In genomic region chr20:5920581-5920980, GRCh38 we compare ENCODE assay signal across 15 cellular contexts. TPM values are rescaled to one million over a fixed set of nuclear protein-coding genes. Genes with fewer than 3 reads are reported as not detected.
DNase-seq lines count a peak whose midpoint lies in the region; ATAC-seq and TF ChIP-seq lines count a peak whose summit lies in the region.
"Had no signal": no experiment of that assay in that cellular context is flagged by ENCODE, and none has a peak within 500 bp of the region (broad histone marks: within the 10 kb centered on the region; RNA-seq: fewer than 3 reads in every experiment).

No MANE protein-coding gene starts in this region.

- no peaks in the 10 kb centered on the region for H3K9me3 Mint-ChIP-seq in stimulated activated naive CD8-positive, alpha-beta T cell treated with anti-CD3 and anti-CD28 coated beads, Interleukin-15, Interleukin-2, amounts not matched to agents 100 ng/mL and 50 ng/mL, for 24 hours
- no peaks in the 10 kb centered on the region for H3K9me3 Mint-ChIP-seq in stimulated activated naive CD8-positive, alpha-beta T cell treated with anti-CD3 and anti-CD28 coated beads, Interleukin-15, amount 100 ng/mL, for 72 hours
- H3K9me3 Mint-ChIP-seq in Caco-2 (ENCODE audit: unreplicated experiment): peaks cover 17% of the 10 kb centered on the region
- H3K9me3 Mint-ChIP-seq: HFFc6 had no signal

- peak overlapping the region; percentile 83 for H3K27ac Mint-ChIP-seq in stimulated activated naive CD8-positive, alpha-beta T cell treated with anti-CD3 and anti-CD28 coated beads, Interleukin-15, Interleukin-2, amounts not matched to agents 100 ng/mL and 50 ng/mL, for 24 hours
- H3K27ac Mint-ChIP-seq in stimulated activated naive CD8-positive, alpha-beta T cell treated with anti-CD3 and anti-CD28 coated beads, Interleukin-15, amount 100 ng/mL, for 72 hours: no peak overlapping the region
- no peak overlapping the region for H3K27ac Mint-ChIP-seq in Caco-2 (ENCODE audit: unreplicated experiment)
- H3K27ac Mint-ChIP-seq: HFFc6 had no signal

- no TSS peak for BruUV-seq in Caco-2 (replicated peaks; lab: Mats Ljungman, UMichigan)

- H3K36me3 ChIP-seq in thyroid gland (no peaks in the 10 kb centered on the region), Caco-2 (ENCODE audit: control insufficient read depth, insufficient read depth, low read length) (no peaks in the 10 kb centered on the region)
- H3K36me3 ChIP-seq: Peyer's patch had no signal

- no peaks in the 10 kb centered on the region for H3K36me3 Mint-ChIP-seq in stimulated activated naive CD8-positive, alpha-beta T cell treated with anti-CD3 and anti-CD28 coated beads, Interleukin-15, Interleukin-2, amounts not matched to agents 100 ng/mL and 50 ng/mL, for 24 hours (ENCODE audit: low read depth)
- H3K36me3 Mint-ChIP-seq in Caco-2 (ENCODE audit: insufficient read depth, unreplicated experiment): no peaks in the 10 kb centered on the region

- no peaks in the 10 kb centered on the region for H3K4me1 ChIP-seq in thyroid gland
- H3K4me1 ChIP-seq in Caco-2: 0 out of 2 replicates have a peak, but pooled peaks cover 9% of the 10 kb centered on the region
- H3K4me1 ChIP-seq: Peyer's patch had no signal

- TF ChIP-seq POLR2A in thyroid gland (IDR thresholded peaks at IDR 0.05): no peak

- no peak for TF ChIP-seq CTCF in RWPE1 (conservative IDR thresholded peaks at IDR 0.05; ENCODE audit: low read depth)
- TF ChIP-seq CTCF in thyroid gland (IDR thresholded peaks at IDR 0.05): no peak
- no peak for TF ChIP-seq CTCF in Caco-2 (IDR thresholded peaks at IDR 0.05; ENCODE audit: insufficient read depth in 1 of 2, low read depth in 1 of 2, low read length in 1 of 2, severe bottlenecking in 1 of 2, unreplicated experiment in 1 of 2)

- peaks cover 37% of the 10 kb centered on the region for H3K27me3 Mint-ChIP-seq in stimulated activated naive CD8-positive, alpha-beta T cell treated with anti-CD3 and anti-CD28 coated beads, Interleukin-15, Interleukin-2, amounts not matched to agents 100 ng/mL and 50 ng/mL, for 24 hours
- H3K27me3 Mint-ChIP-seq in stimulated activated naive CD8-positive, alpha-beta T cell treated with anti-CD3 and anti-CD28 coated beads, Interleukin-15, amount 100 ng/mL, for 72 hours: peaks cover 28% of the 10 kb centered on the region
- H3K27me3 Mint-ChIP-seq in Caco-2 (ENCODE audit: insufficient read depth, unreplicated experiment): peaks cover 13% of the 10 kb centered on the region

- WGBS in thyroid gland, 2 donors: 28 to 33% methylated on average over 1 of the region's 1 CpG

- H3K27me3 ChIP-seq in thyroid gland (no peaks in the 10 kb centered on the region), Caco-2 (replicated peaks; ENCODE audit: control insufficient read depth, insufficient read depth, low read length) (no peaks in the 10 kb centered on the region)
- H3K27me3 ChIP-seq: Peyer's patch had no signal

- no peak overlapping the region for H3K4me3 Mint-ChIP-seq in stimulated activated naive CD8-positive, alpha-beta T cell treated with anti-CD3 and anti-CD28 coated beads, Interleukin-15, Interleukin-2, amounts not matched to agents 100 ng/mL and 50 ng/mL, for 24 hours
- no peak overlapping the region for H3K4me3 Mint-ChIP-seq in stimulated activated naive CD8-positive, alpha-beta T cell treated with anti-CD3 and anti-CD28 coated beads, Interleukin-15, amount 100 ng/mL, for 72 hours
- H3K4me3 Mint-ChIP-seq in Caco-2 (ENCODE audit: unreplicated experiment): no peak overlapping the region
- H3K4me3 Mint-ChIP-seq: HFFc6 had no signal

- H3K4me3 ChIP-seq in thyroid gland (replicated peaks in 1 of 3): no peak overlapping the region
- H3K4me3 ChIP-seq in Caco-2 (ENCODE audit: low read depth, low read length): no peak overlapping the region
- H3K4me3 ChIP-seq: Peyer's patch had no signal

- intact Hi-C loops in thyroid gland (cut with DNase I): no loop called here
- intact Hi-C loops in Caco-2 (cut with micrococcal nuclease; ENCODE audit: unreplicated experiment): no loop called here

- H3K4me1 Mint-ChIP-seq in stimulated activated naive CD8-positive, alpha-beta T cell treated with anti-CD3 and anti-CD28 coated beads, Interleukin-15, Interleukin-2, amounts not matched to agents 100 ng/mL and 50 ng/mL, for 24 hours (ENCODE audit: low read depth): peaks cover 21% of the 10 kb centered on the region
- peaks cover 24% of the 10 kb centered on the region for H3K4me1 Mint-ChIP-seq in stimulated activated naive CD8-positive, alpha-beta T cell treated with anti-CD3 and anti-CD28 coated beads, Interleukin-15, amount 100 ng/mL, for 72 hours
- H3K4me1 Mint-ChIP-seq in Caco-2 (ENCODE audit: low read depth, unreplicated experiment): no peaks in the 10 kb centered on the region

- ATAC-seq in stimulated activated naive CD8-positive, alpha-beta T cell treated with anti-CD3 and anti-CD28 coated beads, Interleukin-15, amount 100 ng/mL, for 72 hours: no peak
- ATAC-seq: HepG2 had no signal

- H3K27ac ChIP-seq in RWPE1 (peak overlapping the region; percentile 26; the same call in 1 of the 2 replicates), thyroid gland (no peak overlapping the region)
- H3K27ac ChIP-seq: Peyer's patch had no signal

- DNase-seq in stimulated activated naive CD8-positive, alpha-beta T cell treated with anti-CD3 and anti-CD28 coated beads, Interleukin-15, amount 100 ng/mL, for 72 hours: no peak
- DNase-seq in RWPE1 (ENCODE audit: low spot score): no peak
- peak; percentile 61 for DNase-seq in cerebellar cortex (ENCODE audit: low spot score)
- DNase-seq in NCI-H1417 (lab: John Stamatoyannopoulos, UW): no peak
- DNase-seq in thyroid gland: no peak
- no peak for DNase-seq in Caco-2
- DNase-seq: DMS53, HFFc6, KG1, NCI-H1048, NCI-H774, Peyer's patch, SHP77 had no signal

- H3K9me3 ChIP-seq in thyroid gland: no peaks in the 10 kb centered on the region
- no peaks in the 10 kb centered on the region for H3K9me3 ChIP-seq in Caco-2
- H3K9me3 ChIP-seq: Peyer's patch had no signal

- POLR2A ChIA-PET in RWPE1 (lab: Yijun Ruan, JAX; ENCODE audit: low non-redundant PET) (no interaction called here), Caco-2 (lab: Charles Lee) (no interaction called here)

- CTCF ChIA-PET in RWPE1 (lab: Yijun Ruan, JAX) (no interaction called here), Caco-2 (lab: Charles Lee) (no interaction called here)

RNA-seq across cellular contexts. Expression of gene CHGB, which starts 9.3 kb away (rescaled TPM):
- total RNA-seq in thyroid gland (10 to 100 TPM in 1 of 4 donors, 1 to 10 TPM in 1, under 1 TPM in 2; 0.11 to 14.6 (median 1.6) TPM), Caco-2 (2022) (0.79 and 0.86 TPM in 2 replicates)

RNA-seq across cellular contexts. Expression of gene TRMT6, which starts 29.8 kb away (rescaled TPM):
- total RNA-seq in thyroid gland: 1 to 10 TPM; 6.6 to 9.0 (median 8.8) TPM
- 30.0 and 35.5 TPM in 2 replicates for total RNA-seq in Caco-2 (2022)

RNA-seq across cellular contexts. Expression of gene MCM8, which starts 29.9 kb away (rescaled TPM):
- total RNA-seq in thyroid gland (1 to 10 TPM; 3.9 to 5.2 (median 4.5) TPM), Caco-2 (2022) (36.4 and 38.4 TPM in 2 replicates)
